Comparison of ENCODE assay signal across 8 cellular contexts in genomic region chr11:102495161-102496042, GRCh38. TPM values are rescaled to one million over a fixed set of nuclear protein-coding genes. Genes with fewer than 3 reads are reported as not detected.
A peak's percentile ranks its signal among the peaks of the same experiment; 100 is the strongest.
DNase-seq lines count a peak whose midpoint lies in the region; ATAC-seq and TF ChIP-seq lines count a peak whose summit lies in the region.

No MANE protein-coding gene starts in this region.

- intact Hi-C loops in IMR-90 (cut with micrococcal nuclease) (loop anchor here (1.0 to 2.0 kb wide), 6 partner anchors 105 to 207 kb away; partner anchors contain the start of gene BIRC2), heart left ventricle (cut with DNase I) (loop anchor here (1.0 to 10.0 kb wide), 16 partner anchors 101 to 211 kb away; partner anchors contain the start of gene BIRC2 (in 2 of the 10)), psoas muscle (cut with DNase I) (loop anchor here (1.0 to 10.0 kb wide), 5 partner anchors 103 to 207 kb away; partner anchors contain the start of gene BIRC2 (in 1 of the 2))

- ATAC-seq in GM21786 (IDR thresholded peaks at IDR 0.05; ENCODE audit: unreplicated experiment) (peak; percentile 87), IMR-90 (ENCODE audit: low read depth) (peak; percentile 91), heart left ventricle (peak in 3 of 4 donors; percentile 71 to 83 (median 76)), psoas muscle (peak; percentile 55 to 92 (median 74))
- ATAC-seq in activated naive CD8-positive, alpha-beta T cell treated with anti-CD3 and anti-CD28 coated beads, Interleukin-2, amount 10 ng/mL, durations not matched to agents 7 days and 5 days (ENCODE audit: low read depth) = peak; percentile 60

- H2BK15ac ChIP-seq in IMR-90 (ENCODE audit: low read depth, low read length) = 0 out of 3 replicates have a peak overlapping the region, but pooled peaks have one; percentile 32

- no peak overlapping the region for H3K23ac ChIP-seq in IMR-90 (ENCODE audit: low read depth, low read length)

- H4K20me1 ChIP-seq in IMR-90 (ENCODE audit: insufficient read depth, low read length) = no peaks in the 10 kb centered on the region

- no TSS peak for BruUV-seq in IMR-90 (replicated peaks; lab: Mats Ljungman, UMichigan)

- no peak overlapping the region; the same call in 1 of the 2 replicates for H3K4ac ChIP-seq in IMR-90 (ENCODE audit: low read depth, low read length)

- peak overlapping the region; percentile 10; the same call in 1 of the 2 replicates for H2AK5ac ChIP-seq in IMR-90 (ENCODE audit: low read depth, low read length)

- H2BK120ac ChIP-seq in IMR-90 (ENCODE audit: low read depth, low read length) = peak overlapping the region; percentile 28; the same call in 1 of the 2 replicates

- no peak overlapping the region for H3K4me2 ChIP-seq in IMR-90 (ENCODE audit: low read depth, low read length)

- no peaks in the 10 kb centered on the region for H3K79me1 ChIP-seq in IMR-90 (ENCODE audit: low read depth in 1 of 2, low read length in 2 of 2)

- H3K9me3 ChIP-seq in IMR-90 (ENCODE audit: control insufficient read depth, insufficient read depth, low read length) (no peaks in the 10 kb centered on the region), NT2/D1 (ENCODE audit: insufficient read depth, low read length) (no peaks in the 10 kb centered on the region), heart left ventricle (no peaks in the 10 kb centered on the region), psoas muscle (no peaks in the 10 kb centered on the region)

- H2AK9ac ChIP-seq in IMR-90 (replicated peaks; ENCODE audit: low read depth, low read length, poor library complexity) = peak overlapping the region; percentile 11

- no peaks in the 10 kb centered on the region for H3K9me1 ChIP-seq in IMR-90 (ENCODE audit: insufficient read depth, low read length)

- H2AFZ ChIP-seq in IMR-90 (replicated peaks; ENCODE audit: low read length, poor library complexity) = peak overlapping the region; percentile 35

- no peak overlapping the region for H3K27ac ChIP-seq in IMR-90 (ENCODE audit: insufficient read depth, low read length)
- no peak overlapping the region for H3K27ac ChIP-seq in heart left ventricle
- no peak overlapping the region for H3K27ac ChIP-seq in psoas muscle

- H4K5ac ChIP-seq in IMR-90 (ENCODE audit: low read depth, low read length) = no peak overlapping the region

- TF ChIP-seq POLR2A in IMR-90 (IDR thresholded peaks at IDR 0.05; ENCODE audit: low read depth, low read length) = no peak
- no peak for TF ChIP-seq POLR2A in heart left ventricle (IDR thresholded peaks at IDR 0.05)

- no peak overlapping the region for H3K4me3 Mint-ChIP-seq in activated naive CD8-positive, alpha-beta T cell treated with anti-CD3 and anti-CD28 coated beads, Interleukin-2, amount 10 ng/mL, durations not matched to agents 7 days and 5 days

- WGBS in IMR-90 (ENCODE audit: extremely low coverage in 2 of 2, insufficient read length in 1 of 2), 2 experiments = 50% methylated on average over 2 of the region's 12 CpGs; no CpG with 5 or more reads in 1 of the 2 experiments
- 30 to 36% (median 32%) methylated on average over 12 of the region's 12 CpGs for WGBS in heart left ventricle, 4 donors
- 29 to 30% (median 29%) methylated on average over 12 of the region's 12 CpGs for WGBS in psoas muscle, 3 donors

- no peak overlapping the region for H3K18ac ChIP-seq in IMR-90 (ENCODE audit: low read depth, low read length)

- H3K9ac ChIP-seq in IMR-90 (ENCODE audit: low read depth, low read length) (no peak overlapping the region), NT2/D1 (ENCODE audit: insufficient read length, low read depth) (no peak overlapping the region)

- H3K36me3 Mint-ChIP-seq in activated naive CD8-positive, alpha-beta T cell treated with anti-CD3 and anti-CD28 coated beads, Interleukin-2, amount 10 ng/mL, durations not matched to agents 7 days and 5 days = no peaks in the 10 kb centered on the region

- 0 out of 4 replicates have a peak overlapping the region, but pooled peaks of 1 of the 2 experiments have one; percentile 36 for H4K8ac ChIP-seq in IMR-90 (ENCODE audit: low read depth in 2 of 2, low read length in 2 of 2)

- peak overlapping the region; percentile 21 for H3K27ac Mint-ChIP-seq in activated naive CD8-positive, alpha-beta T cell treated with anti-CD3 and anti-CD28 coated beads, Interleukin-2, amount 10 ng/mL, durations not matched to agents 7 days and 5 days

- H3K4me1 ChIP-seq in IMR-90 (ENCODE audit: control insufficient read depth, insufficient read depth, low read length) (peaks cover 3% of the 10 kb centered on the region; the same call in 1 of the 2 replicates), NT2/D1 (ENCODE audit: insufficient read depth, insufficient read length) (no peaks in the 10 kb centered on the region), heart left ventricle (no peaks in the 10 kb centered on the region), psoas muscle (no peaks in the 10 kb centered on the region)

- CTCF ChIA-PET in IMR-90 (lab: Yijun Ruan, JAX) = interaction anchor here (0.7 to 1.6 kb wide), 5 partner anchors 105 to 171 kb away, joined by 3 to 8 read pairs (median 3); no protein-coding TSS in a partner anchor

- no peaks in the 10 kb centered on the region for H3K9me3 Mint-ChIP-seq in activated naive CD8-positive, alpha-beta T cell treated with anti-CD3 and anti-CD28 coated beads, Interleukin-2, amount 10 ng/mL, durations not matched to agents 7 days and 5 days

- no peak overlapping the region for H4K91ac ChIP-seq in IMR-90 (ENCODE audit: insufficient read depth, low read depth, low read length)

- in situ Hi-C loops in IMR-90 (cut with MboI; ENCODE audit: low sequenced_read_pairs) = loop anchor here (5.0 to 25.0 kb wide), 3 partner anchors 103 to 1058 kb away; no protein-coding TSS in a partner anchor

- H3K4me3 ChIP-seq in IMR-90 (ENCODE audit: insufficient read depth, low read depth, low read length) (no peak overlapping the region), NT2/D1 (ENCODE audit: insufficient read length, low read depth) (no peak overlapping the region), heart left ventricle (no peak overlapping the region), psoas muscle (no peak overlapping the region)

- no peaks in the 10 kb centered on the region for H3K36me3 ChIP-seq in IMR-90 (ENCODE audit: control insufficient read depth, insufficient read depth, low read length)
- H3K36me3 ChIP-seq in NT2/D1 (ENCODE audit: insufficient read depth, insufficient read length, low read length) = no peaks in the 10 kb centered on the region
- H3K36me3 ChIP-seq in heart left ventricle = no peaks in the 10 kb centered on the region
- H3K36me3 ChIP-seq in psoas muscle (ENCODE audit: insufficient read depth in 1 of 2, low read depth in 1 of 2) = no peaks in the 10 kb centered on the region

- peaks cover 16% of the 10 kb centered on the region for H3K27me3 Mint-ChIP-seq in activated naive CD8-positive, alpha-beta T cell treated with anti-CD3 and anti-CD28 coated beads, Interleukin-2, amount 10 ng/mL, durations not matched to agents 7 days and 5 days

- H3K14ac ChIP-seq in IMR-90 (replicated peaks; ENCODE audit: low read depth, low read length) = 0 out of 2 replicates have a peak overlapping the region, but pooled peaks have one; percentile 35

- DNase-seq in activated naive CD4-positive, alpha-beta T cell treated with Interleukin-2 at 50 U/mL for 16 hours = peak; percentile 11
- DNase-seq in activated naive CD4-positive, alpha-beta T cell treated with anti-CD3 and anti-CD28 coated beads, Interleukin-2, amount 50 U/mL, for 16 hours = no peak
- peak; percentile 88 for DNase-seq in IMR-90
- DNase-seq in NT2/D1 (ENCODE audit: low read depth, low spot score) = peak; percentile 71
- no peak for DNase-seq in activated naive CD8-positive, alpha-beta T cell treated with anti-CD3 and anti-CD28 coated beads, Interleukin-2, amount 10 ng/mL, durations not matched to agents 7 days and 5 days
- DNase-seq in heart left ventricle = peak in 2 of 5 donors; percentile 39 to 48
- DNase-seq in psoas muscle = no peak

- TF ChIP-seq CTCF in IMR-90 (conservative IDR thresholded peaks at IDR 0.05; ENCODE audit: low read depth, low read length) (peak; percentile 81), heart left ventricle (IDR thresholded peaks at IDR 0.05) (peak; percentile 62 to 81 (median 72)), psoas muscle (IDR thresholded peaks at IDR 0.05) (peak; percentile 79)

- no peak overlapping the region for H3K56ac ChIP-seq in IMR-90 (ENCODE audit: extremely low read depth, insufficient read depth, low read length)

- H3K27me3 ChIP-seq in IMR-90 (ENCODE audit: control insufficient read depth, insufficient read depth, low read length) = no peaks in the 10 kb centered on the region
- no peaks in the 10 kb centered on the region for H3K27me3 ChIP-seq in NT2/D1 (ENCODE audit: insufficient read depth, insufficient read length)
- H3K27me3 ChIP-seq in heart left ventricle = peaks cover 0 to 20% (median 0%) of the 10 kb centered on the region in 9 donors
- H3K27me3 ChIP-seq in psoas muscle (ENCODE audit: insufficient read depth in 3 of 3, low read length in 2 of 3) = peaks cover 0 to 6% (median 0%) of the 10 kb centered on the region in 3 donors

- no peak overlapping the region for H2BK5ac ChIP-seq in IMR-90 (ENCODE audit: low read depth, low read length, poor library complexity, severe bottlenecking)

- no peak overlapping the region; the same call in 1 of the 2 replicates for H2BK20ac ChIP-seq in IMR-90 (ENCODE audit: low read depth, low read length)

- TF ChIP-seq RAD21 in IMR-90 (IDR thresholded peaks at IDR 0.05; ENCODE audit: low read length) = peak; percentile 88

- peaks cover 27% of the 10 kb centered on the region for H3K4me1 Mint-ChIP-seq in activated naive CD8-positive, alpha-beta T cell treated with anti-CD3 and anti-CD28 coated beads, Interleukin-2, amount 10 ng/mL, durations not matched to agents 7 days and 5 days

- POLR2A ChIA-PET in IMR-90 (lab: Charles Lee; ENCODE audit: unreplicated experiment) = interaction anchor here (0.9 kb wide), 1 partner anchor 150 kb away, joined by 3 read pairs; no protein-coding TSS in a partner anchor
- POLR2A ChIA-PET in activated naive CD8-positive, alpha-beta T cell treated with anti-CD3 and anti-CD28 coated beads, Interleukin-2, amount 10 ng/mL, durations not matched to agents 7 days and 5 days (lab: Charles Lee) = interaction anchor here (0.6 to 1.3 kb wide), 5 partner anchors 44 to 206 kb away, joined by 3 to 4 read pairs (median 3); partner anchors contain the start of gene BIRC2

- dilution Hi-C loops in IMR-90 (cut with HindIII; ENCODE audit: low sequenced_read_pairs, unreplicated experiment) = no loop called here

RNA-seq across cellular contexts. Expression of gene MMP7, which starts 35.1 kb away (rescaled TPM):
- not detected in 2 replicates for total RNA-seq in IMR-90 (2012; rRNA removed)
- not detected in 2 replicates for polyA plus RNA-seq in IMR-90 (2012; rRNA removed)
- not detected in 2 replicates for polyA plus RNA-seq in IMR-90 (2012; cell fraction: cytosol; rRNA removed)
- not detected in 2 replicates for polyA plus RNA-seq in IMR-90 (2012; cell fraction: nucleus; rRNA removed; ENCODE audit: low replicate concordance)
- not detected for total RNA-seq in activated naive CD8-positive, alpha-beta T cell treated with anti-CD3 and anti-CD28 coated beads, Interleukin-2, amount 10 ng/mL, durations not matched to agents 7 days and 5 days
- 1 to 10 TPM in 1 of 9 donors, not detected in 8; 1.5 TPM for total RNA-seq in heart left ventricle
- not detected for polyA plus RNA-seq in heart left ventricle
- total RNA-seq in psoas muscle = not detected
- under 1 TPM in 1 of 3 donors, not detected in 2; 0.31 TPM for polyA plus RNA-seq in psoas muscle

RNA-seq across cellular contexts. Expression of gene TMEM123, which starts 42.8 kb away (rescaled TPM):
- total RNA-seq in IMR-90 (2012; rRNA removed) (127 and 138 TPM in 2 replicates), heart left ventricle (100 to 1,000 TPM in 2 of 9 donors, 10 to 100 TPM in 7; 54.5 to 116 (median 81.4) TPM), psoas muscle (10 to 100 TPM; 16.9 to 42.6 (median 34.3) TPM)
- polyA plus RNA-seq in IMR-90 (2012; rRNA removed) (96.9 and 191 TPM in 2 replicates), heart left ventricle (10 to 100 TPM; 25.0 to 31.7 TPM), psoas muscle (10 to 100 TPM; 10.8 to 13.1 (median 12.6) TPM)
- 27.3 and 34.3 TPM in 2 replicates for polyA plus RNA-seq in IMR-90 (2012; cell fraction: cytosol; rRNA removed)
- 5.9 and 19.4 TPM in 2 replicates for polyA plus RNA-seq in IMR-90 (2012; cell fraction: nucleus; rRNA removed; ENCODE audit: low replicate concordance)
- 100 to 1,000 TPM; 490 to 493 TPM for total RNA-seq in activated naive CD8-positive, alpha-beta T cell treated with anti-CD3 and anti-CD28 coated beads, Interleukin-2, amount 10 ng/mL, durations not matched to agents 7 days and 5 days

Comparison
In these comparisons a context has a peak if more than half of its experiments do, and no peak if none do; other contexts are left out.
1. DNase-seq: peak in activated naive CD4-positive, alpha-beta T cell treated with Interleukin-2 at 50 U/mL for 16 hours (single experiment), IMR-90 (single experiment) and NT2/D1 (single experiment); none in activated naive CD4-positive, alpha-beta T cell treated with anti-CD3 and anti-CD28 coated beads, Interleukin-2, amount 50 U/mL, for 16 hours (single experiment), activated naive CD8-positive, alpha-beta T cell treated with anti-CD3 and anti-CD28 coated beads, Interleukin-2, amount 10 ng/mL, durations not matched to agents 7 days and 5 days (single experiment) and psoas muscle (0 of 2).
2. Peak in every context shown above with its lines, with median percentiles within 50 percentile points of each other: ATAC-seq and CTCF ChIP-seq.